In genomic region chr3:179681492-179682263, GRCh38 we compare ENCODE assay signal across 17 cellular contexts. TPM values are rescaled to one million over a fixed set of nuclear protein-coding genes. Genes with fewer than 3 reads are reported as not detected.
DNase-seq lines count a peak whose midpoint lies in the region; ATAC-seq and TF ChIP-seq lines count a peak whose summit lies in the region.
"Had no signal": no experiment of that assay in that cellular context is flagged by ENCODE, and none has a peak within 500 bp of the region (broad histone marks: within the 10 kb centered on the region; RNA-seq: fewer than 3 reads in every experiment).

No MANE protein-coding gene starts in this region.

- TF ChIP-seq CTCF in cardiac muscle cell (IDR thresholded peaks at IDR 0.05; ENCODE audit: low read depth, low read length) (no peak), thyroid gland (IDR thresholded peaks at IDR 0.05) (no peak)

- 64 to 70% methylated on average over 21 of the region's 21 CpGs for WGBS in thyroid gland, 2 donors

- H3K27ac ChIP-seq in cardiac muscle cell (peak overlapping the region; percentile 63), thyroid gland (peak overlapping the region in 2 of 3 donors; percentile 22 to 42)
- H3K27ac ChIP-seq: A549, PC-9 had no signal

- H3K27me3 ChIP-seq in cardiac muscle cell (no peaks in the 10 kb centered on the region), thyroid gland (no peaks in the 10 kb centered on the region)

- TF ChIP-seq POLR2A in thyroid gland (IDR thresholded peaks at IDR 0.05), result peak in 1 of 2 donors; percentile 20

- H3K4me3 ChIP-seq in cardiac muscle cell, result no peak overlapping the region
- no peak overlapping the region for H3K4me3 ChIP-seq in thyroid gland (replicated peaks in 1 of 3)
- H3K4me3 ChIP-seq: A549, PC-9 had no signal

- peak in 1 of 2 donors; percentile 50 for DNase-seq in cardiac muscle cell (ENCODE audit: low read depth in 1 of 2, low spot score in 1 of 2)
- no peak for DNase-seq in cardiac septum (ENCODE audit: low spot score)
- DNase-seq in dermis microvascular lymphatic vessel endothelial cell (ENCODE audit: low read depth in 2 of 2), result peak; percentile 72 to 78
- DNase-seq in left lobe of liver (ENCODE audit: low spot score), result no peak
- DNase-seq in thyroid gland, result no peak
- no peak for DNase-seq in NOMO-1 treated with dmso at 0.1 percent for 144 hours (lab: John Stamatoyannopoulos, UW; ENCODE audit: unreplicated experiment)
- no peak for DNase-seq in AML-193 (lab: John Stamatoyannopoulos, UW)
- DNase-seq: activated naive CD4-positive, alpha-beta T cell treated with Interleukin-2 at 50 U/mL for 16 hours; central memory CD4-positive, alpha-beta T cell; GDM1; kidney glomerular epithelial cell; NCI-H2081; NCI-H526 treated with DMSO at 0.1 percent for 48 hours; PC-9 had no signal

- H3K36me3 ChIP-seq in cardiac muscle cell (no peaks in the 10 kb centered on the region), thyroid gland (no peaks in the 10 kb centered on the region)

- intact Hi-C loops in cardiac septum (cut with DNase I) (no loop called here), thyroid gland (cut with DNase I) (no loop called here)

- ATAC-seq in left lobe of liver (peak; percentile 40), GM18909 (IDR thresholded peaks at IDR 0.05; ENCODE audit: poor library complexity, unreplicated experiment) (no peak)
- ATAC-seq: activated CD4-positive, CD25-positive, alpha-beta regulatory T cell treated with anti-CD3 and anti-CD28 coated beads, Interleukin-2, amount 50 U/mL, for 24 hours had no signal

- H3K4me1 ChIP-seq in cardiac muscle cell (ENCODE audit: low read depth) (peaks cover 24% of the 10 kb centered on the region), thyroid gland (peaks cover 24 to 28% of the 10 kb centered on the region in 2 donors)

- H3K9me3 ChIP-seq in cardiac muscle cell (ENCODE audit: low read depth), result no peaks in the 10 kb centered on the region
- no peaks in the 10 kb centered on the region for H3K9me3 ChIP-seq in thyroid gland
- H3K9me3 ChIP-seq: A549 had no signal

RNA-seq across cellular contexts. Expression of gene USP13, which starts 28.8 kb away (rescaled TPM):
- 28.6 and 30.6 TPM in 2 replicates for total RNA-seq in cardiac muscle cell
- polyA plus RNA-seq in cardiac muscle cell, result 31.1 and 54.7 TPM in 2 replicates
- total RNA-seq in cardiac septum, result 128 TPM
- 18.5 and 38.1 TPM in 2 replicates for total RNA-seq in dermis microvascular lymphatic vessel endothelial cell
- 6.3 TPM for total RNA-seq in left lobe of liver
- total RNA-seq in thyroid gland, result 10 to 100 TPM; 16.7 to 31.6 (median 25.4) TPM

Comparison
In these comparisons a context has a peak if more than half of its experiments do, and no peak if none do; other contexts are left out.
1. DNase-seq: peak in dermis microvascular lymphatic vessel endothelial cell (2 of 2); none in cardiac septum (single experiment), left lobe of liver (single experiment), thyroid gland (0 of 2), NOMO-1 treated with dmso at 0.1 percent for 144 hours (single experiment) and AML-193 (0 of 2).